In genomic region chr9:21465138-21465537, GRCh38 we compare ENCODE assay signal across 28 cellular contexts. TPM values are rescaled to one million over a fixed set of nuclear protein-coding genes. Genes with fewer than 3 reads are reported as not detected.
"Had no signal": no experiment of that assay in that cellular context is flagged by ENCODE, and none has a peak within 500 bp of the region (broad histone marks: within the 10 kb centered on the region; RNA-seq: fewer than 3 reads in every experiment).

No MANE protein-coding gene starts in this region.

- H3K36me3 ChIP-seq: ovary, right lobe of liver, sigmoid colon, suprapubic skin, tibial artery, transverse colon, upper lobe of right lung, uterus had no signal

- DNase-seq: nephron progenitor cell; occipital lobe; ovary; posterior cingulate gyrus; psoas muscle; right cardiac atrium; right lobe of liver; sigmoid colon; stimulated activated CD4-positive, alpha-beta T cell treated with anti-CD3 and anti-CD28 coated beads, Interleukin-12 subunit alpha, Interleukin-12 subunit beta, amount 100 ng/mL, for 4 hours; stimulated activated CD4-positive, alpha-beta T cell treated with anti-CD3 and anti-CD28 coated beads, Interleukin-1b, Interleukin-23, amount 100 ng/mL, for 48 hours; stimulated activated CD4-positive, alpha-beta T cell treated with anti-CD3 and anti-CD28 coated beads, Interleukin-4, amount 100 ng/mL, for 1 hour; stimulated activated CD4-positive, alpha-beta T cell treated with anti-CD3 and anti-CD28 coated beads, Interleukin-4, amount 100 ng/mL, for 4 hours; stimulated activated CD8-positive, alpha-beta memory T cell treated with anti-CD3 and anti-CD28 coated beads, Interleukin-4, amount 100 ng/mL, for 48 hours; stimulated activated naive CD8-positive, alpha-beta T cell treated with anti-CD3 and anti-CD28 coated beads, Interleukin-15, amount 100 ng/mL, for 72 hours; stimulated activated naive CD8-positive, alpha-beta T cell treated with anti-CD3 and anti-CD28 coated beads, Interleukin-15, Interleukin-2, amounts not matched to agents 100 U/mL and 50 U/mL, for 24 hours; testis; tibial artery; transverse colon; upper lobe of right lung; uterus had no signal

- H3K9me3 ChIP-seq: right lobe of liver, suprapubic skin, testis, transverse colon, upper lobe of right lung had no signal

- H3K27ac ChIP-seq: ovary, parathyroid adenoma, psoas muscle, right lobe of liver, sigmoid colon, suprapubic skin, testis, tibial artery, transverse colon, upper lobe of right lung, uterus had no signal

- H3K27me3 ChIP-seq: ovary, right lobe of liver, sigmoid colon, suprapubic skin, testis, tibial artery, upper lobe of right lung, uterus had no signal

- H2AFZ ChIP-seq: parathyroid adenoma had no signal

- H3K9ac ChIP-seq: parathyroid adenoma had no signal

- H3K4me3 ChIP-seq: ovary, psoas muscle, right lobe of liver, sigmoid colon, suprapubic skin, testis, tibial artery, transverse colon, upper lobe of right lung, uterus had no signal

- H3K4me1 ChIP-seq: parathyroid adenoma, psoas muscle, right lobe of liver, sigmoid colon, suprapubic skin, testis, tibial artery, transverse colon, upper lobe of right lung, uterus had no signal

- ATAC-seq: natural killer cell treated with Interleukin-12 subunit alpha and Interleukin-12 subunit beta and Interleukin-15 and Interleukin-18, amount 100 ng/mL, for 72 hours; psoas muscle; right cardiac atrium; stimulated activated memory B cell treated with anti-CD40 and anti-IgM and Interleukin-4, amounts not matched to agents 10 μg/mL and 1 μg/mL and 100 μg/mL, for 72 hours had no signal

RNA-seq across cellular contexts. Expression of gene IFNE, which starts 17.0 kb away (rescaled TPM):
- polyA plus RNA-seq: naive thymus-derived CD8-positive, alpha-beta T cell; ovary; psoas muscle; right cardiac atrium; sigmoid colon had no signal

RNA-seq across cellular contexts. Expression of gene IFNA1, which starts 24.9 kb away (rescaled TPM):
- polyA plus RNA-seq: naive thymus-derived CD8-positive, alpha-beta T cell; ovary; psoas muscle; right cardiac atrium; small intestine; urinary bladder had no signal

RNA-seq across cellular contexts. Expression of gene IFNA8, which starts 56.2 kb away (rescaled TPM):
- polyA plus RNA-seq: naive thymus-derived CD8-positive, alpha-beta T cell; ovary; psoas muscle; right cardiac atrium; sigmoid colon; small intestine; thymus; urinary bladder had no signal
